In genomic region chr20:41078329-41078728, GRCh38 we compare ENCODE assay signal across 8 cellular contexts. TPM values are rescaled to one million over a fixed set of nuclear protein-coding genes. Genes with fewer than 3 reads are reported as not detected.
A peak's percentile ranks its signal among the peaks of the same experiment; 100 is the strongest.
DNase-seq lines count a peak whose midpoint lies in the region; ATAC-seq, FAIRE-seq and TF ChIP-seq lines count a peak whose summit lies in the region.

No MANE protein-coding gene starts in this region.

- H3K27ac ChIP-seq in GM12878 (ENCODE audit: control insufficient read depth, insufficient read depth) (no peak overlapping the region), right lobe of liver (no peak overlapping the region)

- H3K4me2 ChIP-seq in GM12878 (ENCODE audit: control insufficient read depth, insufficient read depth): no peak overlapping the region

- H3K79me2 ChIP-seq in GM12878 (ENCODE audit: control insufficient read depth, insufficient read depth, low read length): peaks cover 20% of the 10 kb centered on the region

- H4K20me1 ChIP-seq in GM12878 (ENCODE audit: control insufficient read depth, insufficient read depth): no peaks in the 10 kb centered on the region

- SMC1A ChIA-PET in GM12878 (lab: Charles Lee; ENCODE audit: uncharacterized antibody, unreplicated experiment): interaction anchor here (0.9 to 12.1 kb wide), 7 partner anchors 16 to 154 kb away, joined by 3 to 120 read pairs (median 7); no protein-coding TSS in a partner anchor

- no peak for TF ChIP-seq EP300 in GM12878 (IDR thresholded peaks at IDR 0.05; ENCODE audit: borderline replicate concordance in 1 of 2, control insufficient read depth in 1 of 2, low read depth in 2 of 2, low read length in 2 of 2)

- in situ Hi-C loops in GM12878 (cut with MboI): loop anchor here (25.0 kb wide), 1 partner anchor 341 kb away; no protein-coding TSS in a partner anchor

- intact Hi-C loops in GM12878 (cut with micrococcal nuclease; ENCODE audit: unreplicated experiment): loop anchor here (1.0 to 5.0 kb wide), 3 partner anchors 46 to 110 kb away; no protein-coding TSS in a partner anchor
- intact Hi-C loops in right lobe of liver (cut with DNase I): no loop called here

- H3K4me1 ChIP-seq in GM12878 (ENCODE audit: control insufficient read depth, insufficient read depth, low read length) (peaks cover 12% of the 10 kb centered on the region), right lobe of liver (peaks cover 0 to 19% (median 0%) of the 10 kb centered on the region in 4 donors)

- no TSS peak for BruUV-seq in GM12878 (replicated peaks; lab: Mats Ljungman, UMichigan)

- DNase-seq in EH (ENCODE audit: low read depth) (peak; percentile 84), LHCN-M2 (ENCODE audit: low read depth) (peak; percentile 64), GM12878 (ENCODE audit: low read depth, low spot score) (peak; percentile 21), right lobe of liver (no peak), NCI-H446 treated with DMSO at 0.1 percent for 48 hours (lab: John Stamatoyannopoulos, UW) (no peak), DMS153 (lab: John Stamatoyannopoulos, UW) (no peak), GM12892 (ENCODE audit: insufficient read length) (no peak)
- DNase-seq in activated effector memory CD4-positive, alpha-beta T cell treated with Interleukin-2 at 50 U/mL for 16 hours: no peak

- TF ChIP-seq CTCF in GM12878 (IDR thresholded peaks at IDR 0.05 in 2 of 3, conservative IDR thresholded peaks at IDR 0.05 in 1 of 3; ENCODE audit: control insufficient read depth in 2 of 3, extremely low read depth in 1 of 3, insufficient read depth in 1 of 3, low read depth in 3 of 3, low read length in 3 of 3) (peak in 2 of 3 experiments; percentile 20 to 21; a peak in 1 of 6 replicates), right lobe of liver (IDR thresholded peaks at IDR 0.05) (peak; percentile 42 to 54 (median 48))

- CTCF ChIA-PET in GM12878 (lab: Yijun Ruan, JAX): interaction anchor here (0.6 to 10.6 kb wide), 10 partner anchors 8 to 109 kb away, joined by 3 to 88 read pairs (median 8); no protein-coding TSS in a partner anchor

- TF ChIP-seq POLR2A in GM12878 (IDR thresholded peaks at IDR 0.05; ENCODE audit: low read depth, low read length) (no peak), right lobe of liver (IDR thresholded peaks at IDR 0.05) (no peak), GM12892 (IDR thresholded peaks at IDR 0.05; ENCODE audit: low read depth, low read length) (no peak)

- no peak for FAIRE-seq in GM12878 (lab: Jason Lieb, UNC)
- FAIRE-seq in GM12892 (lab: Jason Lieb, UNC): no peak

- H3K36me3 ChIP-seq in GM12878 (ENCODE audit: control insufficient read depth in 2 of 2, insufficient read depth in 2 of 2, low read length in 1 of 2): peaks cover 13 to 21% of the 10 kb centered on the region in 2 experiments
- peaks cover 0 to 18% (median 6%) of the 10 kb centered on the region in 4 donors for H3K36me3 ChIP-seq in right lobe of liver

- no peak overlapping the region for H2AFZ ChIP-seq in GM12878 (ENCODE audit: control insufficient read depth, low read depth, low read length)

- POLR2A ChIA-PET in GM12878 (lab: Charles Lee): interaction anchor here (1.5 kb wide), 1 partner anchor 47 kb away, joined by 3 read pairs; no protein-coding TSS in a partner anchor

- no peak overlapping the region for H3K9ac ChIP-seq in GM12878 (ENCODE audit: control insufficient read depth, insufficient read depth, low read length)

- RAD21 ChIA-PET in GM12878 (lab: Charles Lee; ENCODE audit: unreplicated experiment): interaction anchor here (0.7 to 6.3 kb wide), 5 partner anchors 47 to 110 kb away, joined by 3 to 51 read pairs (median 3); no protein-coding TSS in a partner anchor

- H3K4me3 ChIP-seq in GM12878 (no peak overlapping the region), right lobe of liver (no peak overlapping the region)

- ATAC-seq in GM12878 (peak; percentile 71), right lobe of liver (peak; percentile 66 to 90 (median 79))

- H3K27me3 ChIP-seq in GM12878 (replicated peaks in 1 of 2; ENCODE audit: control insufficient read depth in 2 of 2, insufficient read depth in 2 of 2, low read length in 1 of 2) (no peaks in the 10 kb centered on the region), right lobe of liver (no peaks in the 10 kb centered on the region)

- no peaks in the 10 kb centered on the region for H3K9me3 ChIP-seq in GM12878 (replicated peaks; ENCODE audit: control insufficient read depth, insufficient read depth, low read length)
- no peaks in the 10 kb centered on the region for H3K9me3 ChIP-seq in right lobe of liver

- peak; percentile 50 for TF ChIP-seq RAD21 in GM12878 (IDR thresholded peaks at IDR 0.05; ENCODE audit: insufficient read depth, low read depth, low read length)

TF ChIP-seq in GM12878, 131 proteins besides CTCF, POLR2A, EP300 and RAD21:
- TF ChIP-seq MTA2 (IDR thresholded peaks at IDR 0.05; ENCODE audit: low read depth) (no peak), NRF1 (conservative IDR thresholded peaks at IDR 0.05; ENCODE audit: low read depth, low read length) (no peak), ETV6 (conservative IDR thresholded peaks at IDR 0.05 in 1 of 2, IDR thresholded peaks at IDR 0.05 in 1 of 2; ENCODE audit: borderline replicate concordance in 1 of 2, low read depth in 1 of 2) (peak in 1 of 2 experiments; percentile 23; a peak in 1 of 4 replicates), PAX5 (IDR thresholded peaks at IDR 0.05; ENCODE audit: borderline replicate concordance, low read depth, low read length) (no peak), HCFC1 (IDR thresholded peaks at IDR 0.05; ENCODE audit: low read length) (no peak), ZNF207 (IDR thresholded peaks at IDR 0.05; ENCODE audit: borderline replicate concordance) (no peak), ATF3 (IDR thresholded peaks at IDR 0.05; ENCODE audit: borderline replicate concordance, extremely low read depth, low read depth, low read length) (no peak), CREB1 (IDR thresholded peaks at IDR 0.05; ENCODE audit: low read depth) (no peak)
TF ChIP-seq in GM12878: peak in this region for 1.

RNA-seq across cellular contexts. Expression of gene TOP1, which starts 49.7 kb away (rescaled TPM):
- total RNA-seq in LHCN-M2 (2014; rRNA removed) (29.7 and 37.4 TPM in 2 replicates), GM12878 (2014; rRNA removed) (21.5 and 24.0 TPM in 2 replicates), GM12878 (2014; rRNA removed; fragmentation: Illumina TruSeq; extraction: Trizol) (47.1 and 51.6 TPM in 2 replicates), GM12878 (2021) (91.7 and 97.4 TPM in 2 replicates), right lobe of liver (10 to 100 TPM; 17.3 to 29.7 (median 25.5) TPM)
- 27.1 TPM for polyA plus RNA-seq in LHCN-M2 (2012)
- total RNA-seq in GM12878 (2013; cell fraction: nucleolus; rRNA removed): 14.9 and 16.0 TPM in 2 replicates
- 41.2 TPM for polyA plus RNA-seq in GM12878 (2011; ENCODE audit: low read depth)
- polyA plus RNA-seq in GM12878 (2011; rRNA removed) (25.1 and 33.8 TPM in 2 replicates), GM12878 (2014; fragmentation: Illumina TruSeq; extraction: Trizol) (128 and 159 TPM in 2 replicates), GM12878 (2014; fragmentation: Nextera tagmentation; extraction: Ambion mirVana) (10 to 100 TPM; 36.1 to 47.6 TPM), GM12878 (2014; rRNA removed) (34.5 and 35.4 TPM in 2 replicates), GM12878 (2016; fragmentation: Nextera tagmentation; extraction: Ambion mirVana) (10 to 100 TPM; 57.0 to 59.9 TPM)
- polyA plus RNA-seq in GM12878 (2011; cell fraction: cytosol; rRNA removed): 13.6 and 19.6 TPM in 2 replicates
- 20.3 and 33.7 TPM in 2 replicates for polyA plus RNA-seq in GM12878 (2011; cell fraction: nucleus; rRNA removed)
- polyA plus RNA-seq in GM12878 (2012): 53.5 and 59.9 TPM in 2 replicates
- polyA minus RNA-seq in GM12878 (2011; rRNA and poly(A)+ RNA removed): 13.7 and 17.7 TPM in 2 replicates
- polyA minus RNA-seq in GM12878 (2011; cell fraction: cytosol; rRNA and poly(A)+ RNA removed): 24.7 and 26.9 TPM in 2 replicates
- 8.0 and 13.6 TPM in 2 replicates for polyA minus RNA-seq in GM12878 (2011; cell fraction: nucleus; rRNA and poly(A)+ RNA removed)
- polyA plus RNA-seq in GM12892 (2012; ENCODE audit: missing spikeins): 69.1 TPM

RNA-seq across cellular contexts. Expression of gene PLCG1, which starts 59.0 kb away (rescaled TPM):
- total RNA-seq in LHCN-M2 (2014; rRNA removed) (75.9 and 81.2 TPM in 2 replicates), GM12878 (2014; rRNA removed) (48.4 and 55.4 TPM in 2 replicates), GM12878 (2014; rRNA removed; fragmentation: Illumina TruSeq; extraction: Trizol) (39.3 and 39.5 TPM in 2 replicates), GM12878 (2021) (78.6 and 85.4 TPM in 2 replicates), right lobe of liver (10 to 100 TPM in 5 of 6 experiments, 1 to 10 TPM in 1; 9.5 to 22.6 (median 16.6) TPM)
- 56.2 TPM for polyA plus RNA-seq in LHCN-M2 (2012)
- total RNA-seq in GM12878 (2013; cell fraction: nucleolus; rRNA removed): 292 and 309 TPM in 2 replicates
- polyA plus RNA-seq in GM12878 (2011; ENCODE audit: low read depth): 53.5 TPM
- polyA plus RNA-seq in GM12878 (2011; rRNA removed) (61.7 and 114 TPM in 2 replicates), GM12878 (2014; fragmentation: Illumina TruSeq; extraction: Trizol) (29.2 and 51.0 TPM in 2 replicates), GM12878 (2014; fragmentation: Nextera tagmentation; extraction: Ambion mirVana) (1 to 10 TPM; 2.6 to 3.0 TPM), GM12878 (2014; rRNA removed) (70.4 and 85.0 TPM in 2 replicates), GM12878 (2016; fragmentation: Nextera tagmentation; extraction: Ambion mirVana) (10 to 100 TPM; 12.8 to 13.0 TPM)
- 117 and 135 TPM in 2 replicates for polyA plus RNA-seq in GM12878 (2011; cell fraction: cytosol; rRNA removed)
- 795 and 878 TPM in 2 replicates for polyA plus RNA-seq in GM12878 (2011; cell fraction: nucleus; rRNA removed)
- 67.5 and 102 TPM in 2 replicates for polyA plus RNA-seq in GM12878 (2012)
- polyA minus RNA-seq in GM12878 (2011; rRNA and poly(A)+ RNA removed): 123 and 185 TPM in 2 replicates
- 60.8 and 65.4 TPM in 2 replicates for polyA minus RNA-seq in GM12878 (2011; cell fraction: cytosol; rRNA and poly(A)+ RNA removed)
- 200 and 222 TPM in 2 replicates for polyA minus RNA-seq in GM12878 (2011; cell fraction: nucleus; rRNA and poly(A)+ RNA removed)
- 73.2 TPM for polyA plus RNA-seq in GM12892 (2012; ENCODE audit: missing spikeins)

Comparison
In these comparisons a context has a peak if more than half of its experiments do, and no peak if none do; other contexts are left out.
1. DNase-seq: peak in EH (single experiment), LHCN-M2 (single experiment) and GM12878 (single experiment); none in right lobe of liver (0 of 3), NCI-H446 treated with DMSO at 0.1 percent for 48 hours (single experiment), DMS153 (single experiment), activated effector memory CD4-positive, alpha-beta T cell treated with Interleukin-2 at 50 U/mL for 16 hours (single experiment) and GM12892 (single experiment).